Comparison of ENCODE assay signal across 24 cellular contexts in genomic region chr11:69400140-69400539, GRCh38.
"Had no signal": no experiment of that assay in that cellular context is flagged by ENCODE, and none has a peak within 500 bp of the region (broad histone marks: within the 10 kb centered on the region; RNA-seq: fewer than 3 reads in every experiment).

No MANE protein-coding gene starts in this region.

- H3K4me3 ChIP-seq: esophagus squamous epithelium, heart right ventricle, left lung, mucosa of descending colon, prostate gland, right atrium auricular region, sigmoid colon, stomach, thyroid gland had no signal

- H3K27ac ChIP-seq: heart right ventricle, left lung, prostate gland, right atrium auricular region, sigmoid colon, stomach, thyroid gland had no signal

- H3K9me3 ChIP-seq: esophagus squamous epithelium, mucosa of descending colon, prostate gland, sigmoid colon, thyroid gland had no signal

- FAIRE-seq: endometrium had no signal

- DNase-seq: cortex of kidney; effector memory CD8-positive, alpha-beta T cell; erythroblast; esophagus squamous epithelium; foreskin melanocyte; glutamatergic neuron; heart right ventricle; left cardiac atrium; mesenchymal stem cell; mucosa of descending colon; naive B cell; nucleus accumbens; stimulated activated CD4-positive, alpha-beta T cell treated with anti-CD3 and anti-CD28 coated beads, Interleukin-2, amount 100 ng/mL, for 24 hours; stimulated activated CD4-positive, alpha-beta T cell treated with anti-CD3 and anti-CD28 coated beads, Interleukin-4, amount 100 ng/mL, for 24 hours; stimulated activated naive CD4-positive, alpha-beta T cell treated with Interleukin-2 at 50 U/mL for 16 hours; stomach; thyroid gland; trophoblast cell had no signal

- H3K36me3 ChIP-seq: esophagus squamous epithelium, heart right ventricle, left lung, prostate gland, right atrium auricular region, sigmoid colon, stomach, thyroid gland had no signal

- H3K27me3 ChIP-seq: esophagus squamous epithelium, heart right ventricle, left lung, right atrium auricular region, sigmoid colon, stomach, thyroid gland had no signal

- ATAC-seq: effector memory CD8-positive, alpha-beta T cell; heart right ventricle; left lung; mucosa of descending colon; stimulated activated effector memory CD8-positive, alpha-beta T cell treated with anti-CD3 and anti-CD28 coated beads, Interleukin-12 subunit alpha, Interleukin-12 subunit beta, amount 100 ng/mL, for 72 hours had no signal

- H3K4me1 ChIP-seq: prostate gland, right atrium auricular region had no signal
